Comparison of ENCODE assay signal across 9 cellular contexts in the genomic region with DNA sequence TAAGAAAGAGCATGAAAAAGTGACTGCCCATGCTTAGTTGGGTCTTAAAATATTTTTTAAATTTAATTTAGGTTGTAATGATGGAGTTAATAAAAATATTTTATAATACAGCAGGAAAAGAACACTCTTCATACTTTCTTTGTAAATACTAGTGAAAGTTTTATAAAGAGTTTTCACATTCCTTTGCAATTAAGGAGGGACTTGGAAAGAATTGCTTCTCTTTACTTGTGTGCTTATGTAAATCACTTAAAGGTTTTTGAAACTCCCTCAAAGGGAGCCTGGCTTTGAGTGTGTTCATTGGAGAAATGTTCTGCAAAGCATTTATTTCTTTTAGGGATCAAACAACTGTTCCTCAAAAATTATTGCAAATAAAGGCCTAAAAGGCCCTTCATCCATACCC. TPM values are rescaled to one million over a fixed set of nuclear protein-coding genes. Genes with fewer than 3 reads are reported as not detected.
"Had no signal": no experiment of that assay in that cellular context is flagged by ENCODE, and none has a peak within 500 bp of the region (broad histone marks: within the 10 kb centered on the region; RNA-seq: fewer than 3 reads in every experiment).

No MANE protein-coding gene starts in this region.

- H3K27ac Mint-ChIP-seq: IgD-negative memory B cell had no signal

- H3K4me1 Mint-ChIP-seq: IgD-negative memory B cell had no signal

- H3K36me3 Mint-ChIP-seq: IgD-negative memory B cell had no signal

- FAIRE-seq: HepG2, K562 had no signal

- ATAC-seq: HepG2, K562 had no signal

- H3K4me3 ChIP-seq: K562 had no signal

- H3K27ac ChIP-seq: HL-60 had no signal

- H3K4me3 Mint-ChIP-seq: IgD-negative memory B cell had no signal

- DNase-seq: IMR-90, KBM-7, KG1 had no signal

RNA-seq across cellular contexts. Expression of a gene that starts 11.6 kb away (rescaled TPM):
- total RNA-seq: HepG2, HT-29, HT1080, IMR-90, K562 had no signal
